ENCODE assay signal across 9 cellular contexts in genomic region chr19:42282810-42283247, GRCh38. TPM values are rescaled to one million over a fixed set of nuclear protein-coding genes. Genes with fewer than 3 reads are reported as not detected.
DNase-seq lines count a peak whose midpoint lies in the region; ATAC-seq and TF ChIP-seq lines count a peak whose summit lies in the region.
"Had no signal": no experiment of that assay in that cellular context is flagged by ENCODE, and none has a peak within 500 bp of the region (broad histone marks: within the 10 kb centered on the region; RNA-seq: fewer than 3 reads in every experiment).

No MANE protein-coding gene starts in this region.

- TF ChIP-seq RAD21 in HCT116 (IDR thresholded peaks at IDR 0.05; ENCODE audit: low read depth) = no peak

- H3K4me1 Mint-ChIP-seq in nephron = peaks cover 37% of the 10 kb centered on the region
- peaks cover 41 to 45% of the 10 kb centered on the region in 2 donors for H3K4me1 Mint-ChIP-seq in stimulated activated naive B cell treated with anti-CD40 and anti-IgM and Interleukin-4, amounts not matched to agents 10 μg/mL and 1 μg/mL and 100 μg/mL, for 72 hours

- no peaks in the 10 kb centered on the region for H3K9me2 ChIP-seq in HCT116 (ENCODE audit: insufficient read depth)

- BruUV-seq in HCT116 (replicated peaks; lab: Mats Ljungman, UMichigan) = no TSS peak

- H2AFZ ChIP-seq in ACC112 (ENCODE audit: low read length, unreplicated experiment) (no peak overlapping the region), HCT116 (ENCODE audit: low read depth, low read length, poor library complexity, severe bottlenecking) (no peak overlapping the region)

- peaks cover 45% of the 10 kb centered on the region for H3K4me1 ChIP-seq in ACC112 (ENCODE audit: control insufficient read depth, insufficient read depth, low read length, unreplicated experiment)
- peaks cover 45 to 74% of the 10 kb centered on the region in 2 experiments for H3K4me1 ChIP-seq in HCT116 (ENCODE audit: control insufficient read depth in 1 of 2, insufficient read depth in 2 of 2, low read length in 2 of 2)

- H3K79me2 ChIP-seq in ACC112 (ENCODE audit: control insufficient read depth, insufficient read depth, low read length, unreplicated experiment) (peaks cover 17% of the 10 kb centered on the region), HCT116 (ENCODE audit: insufficient read depth, low read length) (peaks cover 18% of the 10 kb centered on the region; the same call in 1 of the 2 replicates)

- intact Hi-C loops in HCT116 (cut with micrococcal nuclease) = no loop called here

- H3K4me2 ChIP-seq in HCT116 (ENCODE audit: low read length) = peak overlapping the region; percentile 97

- H3K9me3 Mint-ChIP-seq in nephron = no peaks in the 10 kb centered on the region
- H3K9me3 Mint-ChIP-seq in stimulated activated naive B cell treated with anti-CD40 and anti-IgM and Interleukin-4, amounts not matched to agents 10 μg/mL and 1 μg/mL and 100 μg/mL, for 72 hours = no peaks in the 10 kb centered on the region
- H3K9me3 Mint-ChIP-seq: naive B cell had no signal

- TF ChIP-seq POLR2A in HCT116 (IDR thresholded peaks at IDR 0.05; ENCODE audit: borderline replicate concordance, extremely low read depth, insufficient read depth, insufficient read length) = no peak

- H3K4me3 Mint-ChIP-seq in nephron = peak overlapping the region; percentile 85 to 92 (median 86)
- no peak overlapping the region for H3K4me3 Mint-ChIP-seq in stimulated activated naive B cell treated with anti-CD40 and anti-IgM and Interleukin-4, amounts not matched to agents 10 μg/mL and 1 μg/mL and 100 μg/mL, for 72 hours

- peak overlapping the region; percentile 86 for H3K9ac ChIP-seq in HCT116 (ENCODE audit: low read length)

- H3K27ac ChIP-seq in ACC112 (ENCODE audit: low read depth, low read length) (peak overlapping the region; percentile 74), HCT116 (ENCODE audit: low read depth, low read length) (peak overlapping the region; percentile 94), cingulate gyrus (ENCODE audit: low read depth, low read length) (peak overlapping the region; percentile 99)

- POLR2A ChIA-PET in HCT116 (lab: Charles Lee) = interaction anchor here (1.1 kb wide), 1 partner anchor 40 kb away, joined by 4 read pairs; no protein-coding TSS in a partner anchor

- no peaks in the 10 kb centered on the region for H4K20me1 ChIP-seq in HCT116 (ENCODE audit: insufficient read depth)

- no peak for DNase-seq in HCT116 (ENCODE audit: low read depth, low spot score)
- DNase-seq in NCI-H1694 treated with DMSO at 0.1 percent for 48 hours (lab: John Stamatoyannopoulos, UW) = no peak
- DNase-seq in stimulated activated naive B cell treated with anti-CD40 and anti-IgM and Interleukin-4, amounts not matched to agents 10 μg/mL and 1 μg/mL and 100 μg/mL, for 72 hours = no peak
- no peak for DNase-seq in activated CD4-positive, alpha-beta T cell treated with anti-CD3 and anti-CD28 coated beads for 48 hours
- DNase-seq in activated CD8-positive, alpha-beta memory T cell treated with anti-CD3 and anti-CD28 coated beads, Interleukin-2, amount 50 U/mL, for 48 hours = no peak

- H3K36me3 ChIP-seq in ACC112 (ENCODE audit: insufficient read depth, low read length) (0 out of 2 replicates have a peak, but pooled peaks cover 5% of the 10 kb centered on the region), HCT116 (ENCODE audit: control insufficient read depth in 1 of 2, insufficient read depth in 2 of 2, low read length in 2 of 2) (peaks cover 4 to 9% of the 10 kb centered on the region in 2 experiments; a peak in 2 of 4 replicates)

- peak overlapping the region in 1 of 3 experiments; percentile 95 for H3K27ac Mint-ChIP-seq in nephron
- H3K27ac Mint-ChIP-seq in stimulated activated naive B cell treated with anti-CD40 and anti-IgM and Interleukin-4, amounts not matched to agents 10 μg/mL and 1 μg/mL and 100 μg/mL, for 72 hours = no peak overlapping the region

- H3K4me3 ChIP-seq in ACC112 (ENCODE audit: low read depth, low read length) = peak overlapping the region; percentile 93; the same call in 1 of the 2 replicates
- peak overlapping the region in 1 of 2 experiments; percentile 59; a peak in 3 of 4 replicates for H3K4me3 ChIP-seq in HCT116 (replicated peaks in 1 of 2; ENCODE audit: low read depth in 1 of 2, low read length in 2 of 2)

- no peaks in the 10 kb centered on the region for H3K27me3 ChIP-seq in ACC112 (ENCODE audit: insufficient read depth, low read length)
- H3K27me3 ChIP-seq in HCT116 (ENCODE audit: insufficient read depth, low read length) = no peaks in the 10 kb centered on the region

- H3K27me3 Mint-ChIP-seq in nephron (ENCODE audit: low read depth) = peaks cover 4% of the 10 kb centered on the region
- H3K27me3 Mint-ChIP-seq in stimulated activated naive B cell treated with anti-CD40 and anti-IgM and Interleukin-4, amounts not matched to agents 10 μg/mL and 1 μg/mL and 100 μg/mL, for 72 hours = no peaks in the 10 kb centered on the region
- H3K27me3 Mint-ChIP-seq: naive B cell had no signal

- CTCF ChIA-PET in HCT116 (lab: Charles Lee) = interaction anchor here (4.8 kb wide), 1 partner anchor 37 kb away, joined by 63 read pairs; no protein-coding TSS in a partner anchor

- no peaks in the 10 kb centered on the region for H3K9me3 ChIP-seq in HCT116 (ENCODE audit: control insufficient read depth in 1 of 2, insufficient read depth in 1 of 2, low read depth in 1 of 2, low read length in 2 of 2)

- no peaks in the 10 kb centered on the region for H3K36me3 Mint-ChIP-seq in nephron (ENCODE audit: low read depth)
- peaks cover 4 to 10% of the 10 kb centered on the region in 2 donors for H3K36me3 Mint-ChIP-seq in stimulated activated naive B cell treated with anti-CD40 and anti-IgM and Interleukin-4, amounts not matched to agents 10 μg/mL and 1 μg/mL and 100 μg/mL, for 72 hours
- H3K36me3 Mint-ChIP-seq: naive B cell had no signal

- no peak for ATAC-seq in HCT116
- no peak for ATAC-seq in stimulated activated naive B cell treated with anti-CD40 and anti-IgM and Interleukin-4, amounts not matched to agents 10 μg/mL and 1 μg/mL and 100 μg/mL, for 72 hours (replicated peaks)

- TF ChIP-seq CTCF in HCT116 (IDR thresholded peaks at IDR 0.05 in 2 of 3, conservative IDR thresholded peaks at IDR 0.05 in 1 of 3; ENCODE audit: borderline replicate concordance in 1 of 3, insufficient read depth in 1 of 3, low read depth in 2 of 3, low read length in 2 of 3) (no peak), nephron (IDR thresholded peaks at IDR 0.05; ENCODE audit: unreplicated experiment in 3 of 3) (no peak)

- RAD21 ChIA-PET in HCT116 (lab: Charles Lee; ENCODE audit: low non-redundant PET in 1 of 2, low total read pairs in 2 of 2, uncharacterized antibody in 2 of 2, unreplicated experiment in 2 of 2) = interaction anchor here in 1 of 2 experiments (0.6 kb wide), 1 partner anchor 37 kb away, joined by 7 read pairs; no protein-coding TSS in a partner anchor

TF ChIP-seq in HCT116, 20 proteins besides CTCF, POLR2A, EP300 and RAD21:
- TF ChIP-seq EGR1 (IDR thresholded peaks at IDR 0.05; ENCODE audit: low read depth) = no peak
- no peak for TF ChIP-seq MAX (IDR thresholded peaks at IDR 0.05)
- no peak for TF ChIP-seq SRF (IDR thresholded peaks at IDR 0.05; ENCODE audit: low read depth)
- no peak for TF ChIP-seq YY1 (IDR thresholded peaks at IDR 0.05; ENCODE audit: extremely low read depth, insufficient replicate concordance, low read depth, low read length)
TF ChIP-seq in HCT116: peak in this region for 0.

RNA-seq across cellular contexts. Expression of gene CIC, which starts 13.8 kb away (rescaled TPM):
- 52.0 TPM for total RNA-seq in HCT116 (2021; ENCODE audit: unreplicated experiment)
- polyA plus RNA-seq in HCT116 (2012) = 43.4 and 44.2 TPM in 2 replicates

RNA-seq across cellular contexts. Expression of gene PRR19, which starts 19.1 kb away (rescaled TPM):
- 0.93 TPM for total RNA-seq in HCT116 (2021; ENCODE audit: unreplicated experiment)
- 0.77 and 1.1 TPM in 2 replicates for polyA plus RNA-seq in HCT116 (2012)

RNA-seq across cellular contexts. Expression of gene PAFAH1B3, which starts 19.6 kb away (rescaled TPM):
- 110 TPM for total RNA-seq in HCT116 (2021; ENCODE audit: unreplicated experiment)
- 130 TPM in 2 replicates for polyA plus RNA-seq in HCT116 (2012)

RNA-seq across cellular contexts. Expression of gene ERF, which starts 27.9 kb away (rescaled TPM):
- total RNA-seq in HCT116 (2021; ENCODE audit: unreplicated experiment) = 96.1 TPM
- 55.7 and 62.1 TPM in 2 replicates for polyA plus RNA-seq in HCT116 (2012)

RNA-seq across cellular contexts. Expression of gene TMEM145, which starts 30.3 kb away (rescaled TPM):
- total RNA-seq in HCT116 (2021; ENCODE audit: unreplicated experiment) = 7.2 TPM
- 10.0 and 11.7 TPM in 2 replicates for polyA plus RNA-seq in HCT116 (2012)

Comparison
In these comparisons a context has a peak if more than half of its experiments do, and no peak if none do; other contexts are left out.
1. H3K4me3 Mint-ChIP-seq: peak in nephron (3 of 3); none in stimulated activated naive B cell treated with anti-CD40 and anti-IgM and Interleukin-4, amounts not matched to agents 10 μg/mL and 1 μg/mL and 100 μg/mL, for 72 hours (0 of 2).
2. Peak in every context shown above with its lines, with median percentiles within 50 percentile points of each other: H3K27ac ChIP-seq.